ENCODE assay signal across 8 cellular contexts in genomic region chr2:205706769-205707375, GRCh38. TPM values are rescaled to one million over a fixed set of nuclear protein-coding genes. Genes with fewer than 3 reads are reported as not detected.
DNase-seq lines count a peak whose midpoint lies in the region; ATAC-seq, FAIRE-seq and TF ChIP-seq lines count a peak whose summit lies in the region.

No MANE protein-coding gene starts in this region.

- DNase-seq in DMS53 (lab: John Stamatoyannopoulos, UW), result peak; percentile 98
- peak; percentile 34 for DNase-seq in GM19239 (ENCODE audit: insufficient read length, low spot score)
- peak; percentile 79 to 88 for DNase-seq in SJCRH30
- no peak for DNase-seq in chondrocyte (ENCODE audit: low spot score)
- no peak for DNase-seq in mesothelial cell of epicardium (ENCODE audit: low spot score in 2 of 2, unreplicated experiment in 2 of 2)
- DNase-seq in NCI-H187 (lab: John Stamatoyannopoulos, UW), result no peak

- H3K27me3 ChIP-seq in SJCRH30 (no peaks in the 10 kb centered on the region), thymus (ENCODE audit: control insufficient read depth, insufficient read depth) (no peaks in the 10 kb centered on the region)

- FAIRE-seq in GM19239 (lab: Jason Lieb, UNC), result peak; percentile 99

- H3K9me3 ChIP-seq in SJCRH30 (replicated peaks) (no peaks in the 10 kb centered on the region), thymus (ENCODE audit: control insufficient read depth) (no peaks in the 10 kb centered on the region)

- H3K36me3 ChIP-seq in SJCRH30 (no peaks in the 10 kb centered on the region), thymus (ENCODE audit: control insufficient read depth, insufficient read depth) (no peaks in the 10 kb centered on the region)

- TF ChIP-seq CTCF in chondrocyte (IDR thresholded peaks at IDR 0.05), result no peak
- no peak for TF ChIP-seq CTCF in mesothelial cell of epicardium (IDR thresholded peaks at IDR 0.05; ENCODE audit: unreplicated experiment)

- H3K36me3 Mint-ChIP-seq in chondrocyte (ENCODE audit: low read depth), result peaks cover 1% of the 10 kb centered on the region
- H3K36me3 Mint-ChIP-seq in mesothelial cell of epicardium, result no peaks in the 10 kb centered on the region

- H3K4me1 Mint-ChIP-seq in chondrocyte (ENCODE audit: low read depth) (peaks cover 72% of the 10 kb centered on the region), mesothelial cell of epicardium (peaks cover 37% of the 10 kb centered on the region)

- H3K27me3 Mint-ChIP-seq in chondrocyte (ENCODE audit: low read depth), result no peaks in the 10 kb centered on the region
- no peaks in the 10 kb centered on the region for H3K27me3 Mint-ChIP-seq in mesothelial cell of epicardium (ENCODE audit: low read depth)

- H3K4me3 ChIP-seq in SJCRH30, result peak overlapping the region; percentile 6
- no peak overlapping the region for H3K4me3 ChIP-seq in thymus (ENCODE audit: low read length)

- peak overlapping the region; percentile 51 for H3K4me3 Mint-ChIP-seq in chondrocyte (ENCODE audit: unreplicated experiment)
- H3K4me3 Mint-ChIP-seq in mesothelial cell of epicardium, result no peak overlapping the region

- H3K27ac ChIP-seq in SJCRH30 (peak overlapping the region; percentile 84), thymus (ENCODE audit: low read depth) (peak overlapping the region; percentile 39)

- 41% methylated on average over 10 of the region's 10 CpGs for WGBS in thymus

- H3K9me3 Mint-ChIP-seq in chondrocyte (ENCODE audit: low read depth) (no peaks in the 10 kb centered on the region), mesothelial cell of epicardium (no peaks in the 10 kb centered on the region)

- ATAC-seq in HG03196 (IDR thresholded peaks at IDR 0.05; ENCODE audit: unreplicated experiment), result peak; percentile 97

- H3K4me1 ChIP-seq in SJCRH30 (peaks cover 27% of the 10 kb centered on the region), thymus (ENCODE audit: control insufficient read depth, insufficient read depth, low read length) (no peaks in the 10 kb centered on the region)

- H3K27ac Mint-ChIP-seq in chondrocyte (ENCODE audit: unreplicated experiment) (peak overlapping the region; percentile 97), mesothelial cell of epicardium (peak overlapping the region; percentile 79)

RNA-seq across cellular contexts. Expression of gene NRP2, which starts 24.6 kb away (rescaled TPM):
- total RNA-seq in SJCRH30 (2014; rRNA removed; shearing (Covaris generic)), result 57.5 and 76.4 TPM in 2 replicates
- total RNA-seq in chondrocyte (31.7 to 83.7 TPM (median 34.5 TPM) in 3 replicates), mesothelial cell of epicardium (82.2 to 89.5 TPM (median 83.6 TPM) in 3 replicates)
- polyA plus RNA-seq in thymus, result 6.4 TPM

Comparison
In these comparisons a context has a peak if more than half of its experiments do, and no peak if none do; other contexts are left out.
1. DNase-seq: peak in DMS53 (single experiment), GM19239 (single experiment) and SJCRH30 (2 of 2); none in chondrocyte (single experiment), mesothelial cell of epicardium (0 of 2) and NCI-H187 (0 of 2).